In genomic region chr9:20598367-20598766, GRCh38 we compare ENCODE assay signal across 1 cellular context.
TF ChIP-seq lines count a peak whose summit lies in the region.

No MANE protein-coding gene starts in this region.

TF ChIP-seq in GM12878, 131 proteins besides CTCF, POLR2A, EP300 and RAD21:
- no peak for TF ChIP-seq SKIL (IDR thresholded peaks at IDR 0.05; ENCODE audit: low read depth, poor library complexity, severe bottlenecking)
- TF ChIP-seq MEF2B (IDR thresholded peaks at IDR 0.05; ENCODE audit: partially characterized antibody, poor library complexity, severe bottlenecking), result no peak
- no peak for TF ChIP-seq NBN (IDR thresholded peaks at IDR 0.05)
- TF ChIP-seq NR2F1 (conservative IDR thresholded peaks at IDR 0.05), result no peak
- TF ChIP-seq BRCA1 (IDR thresholded peaks at IDR 0.05; ENCODE audit: low read depth, low read length), result no peak
